18 cellular contexts compared by ENCODE assay signal in the genomic region with DNA sequence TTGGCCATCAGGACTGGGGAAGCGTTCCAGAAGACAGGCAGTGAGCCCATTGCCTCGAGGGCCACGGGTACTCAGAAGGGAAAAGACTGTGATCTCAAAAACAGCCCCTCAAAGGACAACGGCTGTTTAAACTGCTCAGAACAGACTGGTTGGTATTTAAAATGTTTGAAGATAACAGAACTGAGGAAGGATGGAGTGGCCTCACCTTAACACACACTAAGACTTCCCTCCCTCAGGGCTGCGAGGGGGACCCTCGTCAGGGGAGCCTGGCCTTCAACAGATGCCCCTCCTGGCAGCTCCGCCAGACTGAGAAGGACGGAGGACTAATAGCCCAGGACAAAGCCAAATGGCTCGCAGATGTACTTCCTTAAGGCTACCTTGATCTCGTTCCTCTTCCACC. TPM values are rescaled to one million over a fixed set of nuclear protein-coding genes. Genes with fewer than 3 reads are reported as not detected.
DNase-seq lines count a peak whose midpoint lies in the region; ATAC-seq, FAIRE-seq and TF ChIP-seq lines count a peak whose summit lies in the region.
"Had no signal": no experiment of that assay in that cellular context is flagged by ENCODE, and none has a peak within 500 bp of the region (broad histone marks: within the 10 kb centered on the region; RNA-seq: fewer than 3 reads in every experiment).

No MANE protein-coding gene starts in this region.

- H3K4me2 ChIP-seq in GM12878 (ENCODE audit: control insufficient read depth, insufficient read depth): peak overlapping the region; percentile 52
- H3K4me2 ChIP-seq: neural progenitor cell had no signal

- no peaks in the 10 kb centered on the region for H3K27me3 ChIP-seq in GM12878 (replicated peaks in 1 of 2; ENCODE audit: control insufficient read depth in 2 of 2, insufficient read depth in 2 of 2, low read length in 1 of 2)
- no peaks in the 10 kb centered on the region for H3K27me3 ChIP-seq in vagina
- H3K27me3 ChIP-seq: esophagus muscularis mucosa, neural progenitor cell, right atrium auricular region had no signal

- RAD21 ChIA-PET in GM12878 (lab: Charles Lee; ENCODE audit: unreplicated experiment): interaction anchor here (1.0 to 1.8 kb wide), 3 partner anchors 20 to 89 kb away, joined by 3 to 7 read pairs (median 3); no protein-coding TSS in a partner anchor

- TF ChIP-seq EP300 in GM12878 (IDR thresholded peaks at IDR 0.05; ENCODE audit: borderline replicate concordance in 1 of 2, control insufficient read depth in 1 of 2, low read depth in 2 of 2, low read length in 2 of 2): no peak

- no peaks in the 10 kb centered on the region for H3K27me3 Mint-ChIP-seq in activated naive CD4-positive, alpha-beta T cell treated with anti-CD3 and anti-CD28 coated beads, Interleukin-2, amount 50 U/mL, for 24 hours
- H3K27me3 Mint-ChIP-seq in activated naive CD4-positive, alpha-beta T cell treated with anti-CD3 and anti-CD28 coated beads for 36 hours (ENCODE audit: low read depth): no peaks in the 10 kb centered on the region
- H3K27me3 Mint-ChIP-seq in nephron (ENCODE audit: low read depth): no peaks in the 10 kb centered on the region

- DNase-seq in activated naive CD4-positive, alpha-beta T cell treated with anti-CD3 and anti-CD28 coated beads for 36 hours: no peak
- DNase-seq in GM12878 (ENCODE audit: low read depth, low spot score): no peak
- peak in 1 of 2 donors; percentile 74 for DNase-seq in vagina (ENCODE audit: extremely low spot score in 2 of 2)
- DNase-seq in A172 (ENCODE audit: low spot score): no peak
- DNase-seq in HPDE6-E6E7 (ENCODE audit: extremely low spot score): no peak
- no peak for DNase-seq in DMS153 treated with DMSO at 0.1 percent for 48 hours (lab: John Stamatoyannopoulos, UW; ENCODE audit: unreplicated experiment)
- DNase-seq: activated gamma-delta T cell treated with Interleukin-2 at 50 U/mL for 16 hours, H9, mesenchymal stem cell, RPMI8226 had no signal

- peaks cover 10% of the 10 kb centered on the region for H3K36me3 Mint-ChIP-seq in activated naive CD4-positive, alpha-beta T cell treated with anti-CD3 and anti-CD28 coated beads, Interleukin-2, amount 50 U/mL, for 24 hours
- H3K36me3 Mint-ChIP-seq in activated naive CD4-positive, alpha-beta T cell treated with anti-CD3 and anti-CD28 coated beads for 36 hours (ENCODE audit: low read depth): peaks cover 5% of the 10 kb centered on the region
- H3K36me3 Mint-ChIP-seq in nephron (ENCODE audit: low read depth): no peaks in the 10 kb centered on the region

- FAIRE-seq in GM12878 (lab: Jason Lieb, UNC): no peak
- FAIRE-seq: TTC549 had no signal

- no TSS peak for BruUV-seq in GM12878 (replicated peaks; lab: Mats Ljungman, UMichigan)

- H3K9me3 Mint-ChIP-seq in activated naive CD4-positive, alpha-beta T cell treated with anti-CD3 and anti-CD28 coated beads, Interleukin-2, amount 50 U/mL, for 24 hours: no peaks in the 10 kb centered on the region
- H3K9me3 Mint-ChIP-seq in activated naive CD4-positive, alpha-beta T cell treated with anti-CD3 and anti-CD28 coated beads for 36 hours: no peaks in the 10 kb centered on the region
- no peaks in the 10 kb centered on the region for H3K9me3 Mint-ChIP-seq in nephron
- H3K9me3 Mint-ChIP-seq: H9, neural progenitor cell had no signal

- peak overlapping the region; percentile 95; the same call in 1 of the 2 replicates for H3K4me3 ChIP-seq in GM12878
- H3K4me3 ChIP-seq in vagina: no peak overlapping the region
- H3K4me3 ChIP-seq: esophagus muscularis mucosa, neural progenitor cell, right atrium auricular region had no signal

- no peaks in the 10 kb centered on the region for H3K36me3 ChIP-seq in GM12878 (ENCODE audit: control insufficient read depth in 2 of 2, insufficient read depth in 2 of 2, low read length in 1 of 2)
- no peaks in the 10 kb centered on the region for H3K36me3 ChIP-seq in vagina
- H3K36me3 ChIP-seq: neural progenitor cell, right atrium auricular region had no signal

- no peak for TF ChIP-seq RAD21 in GM12878 (IDR thresholded peaks at IDR 0.05; ENCODE audit: insufficient read depth, low read depth, low read length)

- no peak for TF ChIP-seq CTCF in GM12878 (IDR thresholded peaks at IDR 0.05 in 2 of 3, conservative IDR thresholded peaks at IDR 0.05 in 1 of 3; ENCODE audit: control insufficient read depth in 2 of 3, extremely low read depth in 1 of 3, insufficient read depth in 1 of 3, low read depth in 3 of 3, low read length in 3 of 3)
- no peak for TF ChIP-seq CTCF in nephron (IDR thresholded peaks at IDR 0.05; ENCODE audit: unreplicated experiment in 3 of 3)
- no peak for TF ChIP-seq CTCF in vagina (IDR thresholded peaks at IDR 0.05)

- CTCF ChIA-PET in activated naive CD4-positive, alpha-beta T cell treated with anti-CD3 and anti-CD28 coated beads for 36 hours (lab: Charles Lee): interaction anchor here (0.6 to 1.3 kb wide), 3 partner anchors 21 to 190 kb away, joined by 4 to 6 read pairs (median 4); no protein-coding TSS in a partner anchor
- CTCF ChIA-PET in GM12878 (lab: Yijun Ruan, JAX): interaction anchor here (1.2 to 2.7 kb wide), 4 partner anchors 20 to 179 kb away, joined by 3 to 16 read pairs (median 4); no protein-coding TSS in a partner anchor

- peak overlapping the region; percentile 98 for H3K4me3 Mint-ChIP-seq in activated naive CD4-positive, alpha-beta T cell treated with anti-CD3 and anti-CD28 coated beads, Interleukin-2, amount 50 U/mL, for 24 hours
- no peak overlapping the region for H3K4me3 Mint-ChIP-seq in activated naive CD4-positive, alpha-beta T cell treated with anti-CD3 and anti-CD28 coated beads for 36 hours
- H3K4me3 Mint-ChIP-seq in nephron: peak overlapping the region in 2 of 3 experiments; percentile 64 to 96
- H3K4me3 Mint-ChIP-seq: neural progenitor cell had no signal

- intact Hi-C loops in activated naive CD4-positive, alpha-beta T cell treated with anti-CD3 and anti-CD28 coated beads for 36 hours (cut with micrococcal nuclease): loop anchor here (1.0 to 10.0 kb wide), 6 partner anchors 42 to 1000 kb away; partner anchors contain the start of genes DCP1A, GNL3, PBRM1 and SELENOK
- intact Hi-C loops in GM12878 (cut with micrococcal nuclease; ENCODE audit: unreplicated experiment) (loop anchor here (5.0 kb wide), 2 partner anchors 153 to 178 kb away; partner anchors contain the start of gene SFMBT1), vagina (cut with DNase I) (loop anchor here (5.0 kb wide), 1 partner anchor 47 kb away; no protein-coding TSS in a partner anchor)

- no peak overlapping the region for H2AFZ ChIP-seq in GM12878 (ENCODE audit: control insufficient read depth, low read depth, low read length)
- H2AFZ ChIP-seq: neural progenitor cell had no signal

- SMC1A ChIA-PET in GM12878 (lab: Charles Lee; ENCODE audit: uncharacterized antibody, unreplicated experiment): interaction anchor here (0.6 to 2.6 kb wide), 9 partner anchors 9 to 58 kb away, joined by 3 to 12 read pairs (median 5); no protein-coding TSS in a partner anchor

- H3K4me1 ChIP-seq in GM12878 (ENCODE audit: control insufficient read depth, insufficient read depth, low read length) (peaks cover 28% of the 10 kb centered on the region), vagina (peaks cover 71% of the 10 kb centered on the region)

- H3K9ac ChIP-seq in GM12878 (ENCODE audit: control insufficient read depth, insufficient read depth, low read length): no peak overlapping the region
- H3K9ac ChIP-seq: neural progenitor cell had no signal

- H3K27ac Mint-ChIP-seq in activated naive CD4-positive, alpha-beta T cell treated with anti-CD3 and anti-CD28 coated beads, Interleukin-2, amount 50 U/mL, for 24 hours: peak overlapping the region; percentile 17
- no peak overlapping the region for H3K27ac Mint-ChIP-seq in activated naive CD4-positive, alpha-beta T cell treated with anti-CD3 and anti-CD28 coated beads for 36 hours
- H3K27ac Mint-ChIP-seq in nephron: no peak overlapping the region
- H3K27ac Mint-ChIP-seq: H9, neural progenitor cell had no signal

- no peak for ATAC-seq in GM12878

- H3K9me3 ChIP-seq in GM12878 (replicated peaks; ENCODE audit: control insufficient read depth, insufficient read depth, low read length): no peaks in the 10 kb centered on the region
- no peaks in the 10 kb centered on the region for H3K9me3 ChIP-seq in vagina
- H3K9me3 ChIP-seq: esophagus muscularis mucosa, right atrium auricular region had no signal

- in situ Hi-C loops in GM12878 (cut with MboI): no loop called here

- no peak for TF ChIP-seq POLR2A in GM12878 (IDR thresholded peaks at IDR 0.05; ENCODE audit: low read depth, low read length)
- no peak for TF ChIP-seq POLR2A in vagina (IDR thresholded peaks at IDR 0.05)

- no peak overlapping the region for H3K27ac ChIP-seq in GM12878 (ENCODE audit: control insufficient read depth, insufficient read depth)
- peak overlapping the region; percentile 49 for H3K27ac ChIP-seq in vagina
- H3K27ac ChIP-seq: neural progenitor cell had no signal

- POLR2A ChIA-PET in GM12878 (lab: Charles Lee): interaction anchor here (1.0 kb wide), 1 partner anchor 20 kb away, joined by 5 read pairs; no protein-coding TSS in a partner anchor

- peaks cover 43% of the 10 kb centered on the region for H3K79me2 ChIP-seq in GM12878 (ENCODE audit: control insufficient read depth, insufficient read depth, low read length)

- whole genome bisulfite sequencing in GM12878 (ENCODE audit: insufficient coverage, insufficient replicate concordance, low lambda C conversion rate, missing lambda C conversion rate): 82% methylated on average over 10 of the region's 10 CpGs

- peaks cover 75% of the 10 kb centered on the region for H3K4me1 Mint-ChIP-seq in activated naive CD4-positive, alpha-beta T cell treated with anti-CD3 and anti-CD28 coated beads, Interleukin-2, amount 50 U/mL, for 24 hours
- peaks cover 61% of the 10 kb centered on the region for H3K4me1 Mint-ChIP-seq in activated naive CD4-positive, alpha-beta T cell treated with anti-CD3 and anti-CD28 coated beads for 36 hours (ENCODE audit: low read depth)
- peaks cover 46% of the 10 kb centered on the region for H3K4me1 Mint-ChIP-seq in nephron

- no peaks in the 10 kb centered on the region for H4K20me1 ChIP-seq in GM12878 (ENCODE audit: control insufficient read depth, insufficient read depth)

RNA-seq across cellular contexts. Expression of gene STIMATE, which starts 2.6 kb away (rescaled TPM):
- 1 to 10 TPM; 7.7 to 9.7 TPM for total RNA-seq in activated naive CD4-positive, alpha-beta T cell treated with anti-CD3 and anti-CD28 coated beads for 36 hours
- 31.6 and 36.6 TPM in 2 replicates for total RNA-seq in GM12878 (2013; cell fraction: nucleolus; rRNA removed)
- 10.9 and 11.1 TPM in 2 replicates for total RNA-seq in GM12878 (2014; rRNA removed)
- total RNA-seq in GM12878 (2014; rRNA removed; fragmentation: Illumina TruSeq; extraction: Trizol): 9.3 and 9.4 TPM in 2 replicates
- 19.1 and 20.9 TPM in 2 replicates for total RNA-seq in GM12878 (2021)
- polyA plus RNA-seq in GM12878 (2011; ENCODE audit: low read depth): 3.3 TPM
- 7.3 and 11.7 TPM in 2 replicates for polyA plus RNA-seq in GM12878 (2011; rRNA removed)
- polyA plus RNA-seq in GM12878 (2011; cell fraction: cytosol; rRNA removed): 25.2 and 28.3 TPM in 2 replicates
- polyA plus RNA-seq in GM12878 (2011; cell fraction: nucleus; rRNA removed): 80.8 and 85.9 TPM in 2 replicates
- polyA plus RNA-seq in GM12878 (2012): 4.5 and 7.7 TPM in 2 replicates
- polyA plus RNA-seq in GM12878 (2014; fragmentation: Illumina TruSeq; extraction: Trizol): 17.4 and 22.4 TPM in 2 replicates
- polyA plus RNA-seq in GM12878 (2014; fragmentation: Nextera tagmentation; extraction: Ambion mirVana): under 1 TPM; 0.24 to 0.68 TPM
- polyA plus RNA-seq in GM12878 (2014; rRNA removed): 21.8 and 24.1 TPM in 2 replicates
- polyA plus RNA-seq in GM12878 (2016; fragmentation: Nextera tagmentation; extraction: Ambion mirVana): 10 to 100 TPM; 20.7 to 21.1 TPM
- 12.7 and 16.3 TPM in 2 replicates for polyA minus RNA-seq in GM12878 (2011; rRNA and poly(A)+ RNA removed)
- polyA minus RNA-seq in GM12878 (2011; cell fraction: cytosol; rRNA and poly(A)+ RNA removed): 7.9 and 9.8 TPM in 2 replicates
- polyA minus RNA-seq in GM12878 (2011; cell fraction: nucleus; rRNA and poly(A)+ RNA removed): 12.1 and 23.2 TPM in 2 replicates
- total RNA-seq in vagina: 12.5 TPM
- 8.6 and 10.2 TPM in 2 replicates for total RNA-seq in A172 (2014; rRNA removed; shearing (Covaris generic))

RNA-seq across cellular contexts. Expression of gene MUSTN1, which starts 59.9 kb away (rescaled TPM):
- under 1 TPM in 1 of 2 experiments, not detected in 1; 0.57 TPM for total RNA-seq in activated naive CD4-positive, alpha-beta T cell treated with anti-CD3 and anti-CD28 coated beads for 36 hours
- 1.2 TPM in 1 of 2 replicates, not detected in the other for total RNA-seq in GM12878 (2013; cell fraction: nucleolus; rRNA removed)
- total RNA-seq in GM12878 (2014; rRNA removed) (1.1 and 2.5 TPM in 2 replicates), GM12878 (2014; rRNA removed; fragmentation: Illumina TruSeq; extraction: Trizol) (1.0 TPM in 2 replicates), GM12878 (2021) (0.51 and 1.2 TPM in 2 replicates), vagina (30.2 TPM)
- polyA plus RNA-seq in GM12878 (2011; ENCODE audit: low read depth): 1.7 TPM
- polyA plus RNA-seq in GM12878 (2011; rRNA removed) (0.35 TPM in 1 of 2 replicates, not detected in the other), GM12878 (2014; fragmentation: Illumina TruSeq; extraction: Trizol) (0.57 and 2.5 TPM in 2 replicates), GM12878 (2014; fragmentation: Nextera tagmentation; extraction: Ambion mirVana) (1 to 10 TPM; 1.3 TPM), GM12878 (2014; rRNA removed) (1.7 and 4.5 TPM in 2 replicates), GM12878 (2016; fragmentation: Nextera tagmentation; extraction: Ambion mirVana) (not detected)
- polyA plus RNA-seq in GM12878 (2011; cell fraction: cytosol; rRNA removed): 0.70 and 1.8 TPM in 2 replicates
- polyA plus RNA-seq in GM12878 (2011; cell fraction: nucleus; rRNA removed): 18.4 and 19.6 TPM in 2 replicates
- polyA plus RNA-seq in GM12878 (2012): 1.1 and 1.4 TPM in 2 replicates
- polyA minus RNA-seq in GM12878 (2011; rRNA and poly(A)+ RNA removed): 0.46 TPM in 1 of 2 replicates, not detected in the other
- polyA minus RNA-seq in GM12878 (2011; cell fraction: cytosol; rRNA and poly(A)+ RNA removed): not detected in 2 replicates
- polyA minus RNA-seq in GM12878 (2011; cell fraction: nucleus; rRNA and poly(A)+ RNA removed): 0.97 and 1.7 TPM in 2 replicates
- total RNA-seq in A172 (2014; rRNA removed; shearing (Covaris generic)): 0.22 TPM in 1 of 2 replicates, not detected in the other
- total RNA-seq: HT1080 had no signal
- polyA plus RNA-seq: AG04450 had no signal
